Comparison of ENCODE assay signal across 8 cellular contexts in genomic region chr1:218377143-218377660, GRCh38. TPM values are rescaled to one million over a fixed set of nuclear protein-coding genes. Genes with fewer than 3 reads are reported as not detected.
DNase-seq lines count a peak whose midpoint lies in the region; ATAC-seq, FAIRE-seq and TF ChIP-seq lines count a peak whose summit lies in the region.

No MANE protein-coding gene starts in this region.

- H3K4me3 ChIP-seq in neural progenitor cell (no peak overlapping the region), aorta (ENCODE audit: low read length in 2 of 2) (no peak overlapping the region)

- no peaks in the 10 kb centered on the region for H3F3A ChIP-seq in neural progenitor cell (ENCODE audit: low read depth)

- H3K9me3 Mint-ChIP-seq in activated naive CD4-positive, alpha-beta T cell treated with anti-CD3 and anti-CD28 coated beads, Interleukin-2, amount 10 ng/mL, durations not matched to agents 7 days and 5 days: no peaks in the 10 kb centered on the region
- H3K9me3 Mint-ChIP-seq in nephron (no peaks in the 10 kb centered on the region), neural progenitor cell (no peaks in the 10 kb centered on the region)

- DNase-seq in RCC 7860 (ENCODE audit: low spot score) (peak; percentile 96), neural progenitor cell (ENCODE audit: low spot score) (no peak), hypothalamus (lab: John Stamatoyannopoulos, UW) (no peak), aorta (no peak)
- DNase-seq in activated naive CD4-positive, alpha-beta T cell treated with anti-CD3 and anti-CD28 coated beads, Interleukin-2, amount 10 ng/mL, durations not matched to agents 7 days and 5 days: peak; percentile 56

- no peak overlapping the region for H3K9ac ChIP-seq in neural progenitor cell

- no peaks in the 10 kb centered on the region for H3K79me2 ChIP-seq in neural progenitor cell (ENCODE audit: low read depth)

- no peaks in the 10 kb centered on the region for H3K4me1 ChIP-seq in neural progenitor cell
- peaks cover 2 to 18% of the 10 kb centered on the region in 2 donors for H3K4me1 ChIP-seq in aorta (ENCODE audit: control insufficient read depth in 1 of 2, insufficient read depth in 2 of 2, low read length in 2 of 2)

- H3K27ac Mint-ChIP-seq in activated naive CD4-positive, alpha-beta T cell treated with anti-CD3 and anti-CD28 coated beads, Interleukin-2, amount 10 ng/mL, durations not matched to agents 7 days and 5 days: no peak overlapping the region
- H3K27ac Mint-ChIP-seq in nephron (peak overlapping the region in 2 of 3 experiments; percentile 82 to 94), neural progenitor cell (no peak overlapping the region)

- no peaks in the 10 kb centered on the region for H3K36me3 Mint-ChIP-seq in activated naive CD4-positive, alpha-beta T cell treated with anti-CD3 and anti-CD28 coated beads, Interleukin-2, amount 10 ng/mL, durations not matched to agents 7 days and 5 days
- H3K36me3 Mint-ChIP-seq in nephron (ENCODE audit: low read depth) (peaks cover 7% of the 10 kb centered on the region), neural progenitor cell (no peaks in the 10 kb centered on the region)

- no peaks in the 10 kb centered on the region for H3K36me3 ChIP-seq in neural progenitor cell
- H3K36me3 ChIP-seq in aorta (ENCODE audit: control insufficient read depth in 1 of 2, insufficient read depth in 2 of 2, low read length in 1 of 2): no peaks in the 10 kb centered on the region

- peaks cover 39% of the 10 kb centered on the region for H3K27me3 Mint-ChIP-seq in activated naive CD4-positive, alpha-beta T cell treated with anti-CD3 and anti-CD28 coated beads, Interleukin-2, amount 10 ng/mL, durations not matched to agents 7 days and 5 days
- H3K27me3 Mint-ChIP-seq in nephron (ENCODE audit: low read depth) (no peaks in the 10 kb centered on the region), neural progenitor cell (ENCODE audit: insufficient read depth, low read depth) (peaks cover 2% of the 10 kb centered on the region)

- CTCF ChIA-PET in activated naive CD4-positive, alpha-beta T cell treated with anti-CD3 and anti-CD28 coated beads, Interleukin-2, amount 10 ng/mL, durations not matched to agents 7 days and 5 days (lab: Charles Lee): interaction anchor here (1.1 kb wide), 1 partner anchor 38 kb away, joined by 3 read pairs; no protein-coding TSS in a partner anchor

- H4K20me1 ChIP-seq in neural progenitor cell (ENCODE audit: low read depth): no peaks in the 10 kb centered on the region

- H3K4me2 ChIP-seq in neural progenitor cell: no peak overlapping the region

- TF ChIP-seq CTCF in nephron (IDR thresholded peaks at IDR 0.05; ENCODE audit: unreplicated experiment in 3 of 3): no peak
- TF ChIP-seq CTCF in neural progenitor cell (IDR thresholded peaks at IDR 0.05): no peak

- H3K4me3 Mint-ChIP-seq in activated naive CD4-positive, alpha-beta T cell treated with anti-CD3 and anti-CD28 coated beads, Interleukin-2, amount 10 ng/mL, durations not matched to agents 7 days and 5 days: no peak overlapping the region
- H3K4me3 Mint-ChIP-seq in nephron (no peak overlapping the region), neural progenitor cell (no peak overlapping the region)

- H3K27ac ChIP-seq in neural progenitor cell (no peak overlapping the region), aorta (ENCODE audit: low read depth in 1 of 2, low read length in 2 of 2) (no peak overlapping the region)

- H2AFZ ChIP-seq in neural progenitor cell (replicated peaks): no peak overlapping the region

- H3K4me1 Mint-ChIP-seq in activated naive CD4-positive, alpha-beta T cell treated with anti-CD3 and anti-CD28 coated beads, Interleukin-2, amount 10 ng/mL, durations not matched to agents 7 days and 5 days: peaks cover 9% of the 10 kb centered on the region
- peaks cover 85% of the 10 kb centered on the region for H3K4me1 Mint-ChIP-seq in nephron
- peaks cover 22% of the 10 kb centered on the region for H3K4me1 Mint-ChIP-seq in neural progenitor cell

- H3K9me3 ChIP-seq in neural progenitor cell (ENCODE audit: low read depth) (no peaks in the 10 kb centered on the region), aorta (ENCODE audit: control insufficient read depth, low read length) (no peaks in the 10 kb centered on the region)

- intact Hi-C loops in aorta (cut with DNase I): no loop called here

- ATAC-seq in GM18858 (IDR thresholded peaks at IDR 0.05; ENCODE audit: unreplicated experiment): peak; percentile 81
- peak; percentile 83 for ATAC-seq in HG02885 (IDR thresholded peaks at IDR 0.05; ENCODE audit: poor library complexity, unreplicated experiment)
- ATAC-seq in aorta (ENCODE audit: low FRiP score): no peak

- 45 to 50% methylated on average over 4 of the region's 4 CpGs for WGBS in aorta, 2 donors

- H3K27me3 ChIP-seq in neural progenitor cell (no peaks in the 10 kb centered on the region), aorta (ENCODE audit: control insufficient read depth in 1 of 2, insufficient read depth in 2 of 2, low read length in 1 of 2) (no peaks in the 10 kb centered on the region)

- FAIRE-seq in RCC 7860 (lab: Jason Lieb, UNC): peak; percentile 97

RNA-seq across cellular contexts. Expression of gene TGFB2, which starts 32.1 kb away (rescaled TPM):
- total RNA-seq in neural progenitor cell (ENCODE audit: low replicate concordance) (0.37 and 1.9 TPM in 2 replicates), aorta (10 to 100 TPM; 15.5 to 18.0 TPM)
- 1 to 10 TPM; 2.2 to 2.6 TPM for polyA plus RNA-seq in aorta

Comparison
In these comparisons a context has a peak if more than half of its experiments do, and no peak if none do; other contexts are left out.
1. DNase-seq: peak in RCC 7860 (single experiment) and activated naive CD4-positive, alpha-beta T cell treated with anti-CD3 and anti-CD28 coated beads, Interleukin-2, amount 10 ng/mL, durations not matched to agents 7 days and 5 days (single experiment); none in neural progenitor cell (single experiment), hypothalamus (0 of 51) and aorta (0 of 2).
2. H3K27ac Mint-ChIP-seq: peak in nephron (2 of 3); none in activated naive CD4-positive, alpha-beta T cell treated with anti-CD3 and anti-CD28 coated beads, Interleukin-2, amount 10 ng/mL, durations not matched to agents 7 days and 5 days (single experiment) and neural progenitor cell (single experiment).